19 cellular contexts compared by ENCODE assay signal in the genomic region with DNA sequence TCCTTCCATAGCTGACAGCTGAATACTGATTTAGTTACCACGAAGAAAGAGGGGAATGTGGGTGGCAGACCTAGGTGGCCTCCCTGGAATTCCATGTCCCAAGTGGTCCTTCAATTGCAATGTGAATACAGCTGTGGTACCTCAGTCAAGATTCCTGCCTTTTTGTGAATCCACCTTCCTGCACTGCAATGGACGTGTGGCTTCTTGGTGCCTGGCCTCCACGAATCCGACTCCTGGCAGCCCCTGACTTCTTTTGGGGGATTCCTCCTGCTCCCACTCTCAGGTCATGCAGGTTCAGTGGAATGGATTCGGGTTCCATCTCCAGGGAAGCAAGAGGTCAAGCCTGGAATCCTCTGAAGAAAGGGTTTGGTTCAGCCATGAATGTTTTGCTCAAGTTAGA.
DNase-seq lines count a peak whose midpoint lies in the region; ATAC-seq and TF ChIP-seq lines count a peak whose summit lies in the region.
"Had no signal": no experiment of that assay in that cellular context is flagged by ENCODE, and none has a peak within 500 bp of the region (broad histone marks: within the 10 kb centered on the region; RNA-seq: fewer than 3 reads in every experiment).

No MANE protein-coding gene starts in this region.

- no peaks in the 10 kb centered on the region for H3K4me1 Mint-ChIP-seq in natural killer cell treated with Interleukin-12 subunit alpha and Interleukin-12 subunit beta and Interleukin-15 and Interleukin-18, amount 100 ng/mL, for 72 hours (ENCODE audit: low read depth in 2 of 2)
- H3K4me1 Mint-ChIP-seq in natural killer cell, result no peaks in the 10 kb centered on the region
- H3K4me1 Mint-ChIP-seq in neural progenitor cell, result peaks cover 14% of the 10 kb centered on the region
- H3K4me1 Mint-ChIP-seq: B cell; CD4-positive, CD25-positive, alpha-beta regulatory T cell had no signal

- H3K4me3 Mint-ChIP-seq in natural killer cell treated with Interleukin-12 subunit alpha and Interleukin-12 subunit beta and Interleukin-15 and Interleukin-18, amount 100 ng/mL, for 72 hours, result no peak overlapping the region
- H3K4me3 Mint-ChIP-seq in natural killer cell (no peak overlapping the region), neural progenitor cell (no peak overlapping the region)
- H3K4me3 Mint-ChIP-seq: B cell; CD4-positive, CD25-positive, alpha-beta regulatory T cell; CD8-positive, alpha-beta T cell had no signal

- H3K4me2 ChIP-seq in neural progenitor cell, result no peak overlapping the region
- H3K4me2 ChIP-seq: BLaER1 had no signal

- TF ChIP-seq CTCF in natural killer cell (IDR thresholded peaks at IDR 0.05), result no peak
- no peak for TF ChIP-seq CTCF in neural progenitor cell (IDR thresholded peaks at IDR 0.05)
- TF ChIP-seq CTCF in upper lobe of right lung (IDR thresholded peaks at IDR 0.05), result no peak

- H3K4me3 ChIP-seq in neural progenitor cell, result no peak overlapping the region
- H3K4me3 ChIP-seq in upper lobe of right lung, result no peak overlapping the region
- H3K4me3 ChIP-seq: BLaER1, GM12878, GM23248 had no signal

- peaks cover 5 to 7% of the 10 kb centered on the region in 2 donors for H3K27me3 Mint-ChIP-seq in natural killer cell treated with Interleukin-12 subunit alpha and Interleukin-12 subunit beta and Interleukin-15 and Interleukin-18, amount 100 ng/mL, for 72 hours
- peaks cover 5 to 14% of the 10 kb centered on the region in 2 donors for H3K27me3 Mint-ChIP-seq in natural killer cell (ENCODE audit: low read depth in 2 of 2)
- peaks cover 4% of the 10 kb centered on the region for H3K27me3 Mint-ChIP-seq in neural progenitor cell (ENCODE audit: insufficient read depth, low read depth)
- H3K27me3 Mint-ChIP-seq: B cell; CD4-positive, CD25-positive, alpha-beta regulatory T cell had no signal

- H3K27me3 ChIP-seq in neural progenitor cell, result no peaks in the 10 kb centered on the region
- H3K27me3 ChIP-seq in upper lobe of right lung, result no peaks in the 10 kb centered on the region
- H3K27me3 ChIP-seq: BLaER1 had no signal

- H3K9me3 ChIP-seq in neural progenitor cell (ENCODE audit: low read depth), result no peaks in the 10 kb centered on the region
- H3K9me3 ChIP-seq in upper lobe of right lung, result no peaks in the 10 kb centered on the region

- H4K20me1 ChIP-seq in neural progenitor cell (ENCODE audit: low read depth), result no peaks in the 10 kb centered on the region
- H4K20me1 ChIP-seq: BLaER1 had no signal

- H3K27ac Mint-ChIP-seq in natural killer cell treated with Interleukin-12 subunit alpha and Interleukin-12 subunit beta and Interleukin-15 and Interleukin-18, amount 100 ng/mL, for 72 hours, result no peak overlapping the region
- no peak overlapping the region for H3K27ac Mint-ChIP-seq in natural killer cell
- no peak overlapping the region for H3K27ac Mint-ChIP-seq in neural progenitor cell
- H3K27ac Mint-ChIP-seq: B cell; CD8-positive, alpha-beta T cell had no signal

- no peaks in the 10 kb centered on the region for H3F3A ChIP-seq in neural progenitor cell (ENCODE audit: low read depth)

- DNase-seq in natural killer cell treated with Interleukin-12 subunit alpha and Interleukin-12 subunit beta and Interleukin-15 and Interleukin-18, amount 100 ng/mL, for 72 hours (ENCODE audit: low spot score), result peak; percentile 18
- DNase-seq in natural killer cell (no peak), neural progenitor cell (ENCODE audit: low spot score) (no peak), upper lobe of right lung (peak; percentile 29), NCI-H2196 (lab: John Stamatoyannopoulos, UW; ENCODE audit: unreplicated experiment) (no peak)
- DNase-seq: CD4-positive, CD25-positive, alpha-beta regulatory T cell; CD8-positive, alpha-beta T cell; DMS79; EL; GDM1; GM23248; HCEC 1CT had no signal

- H3K36me3 Mint-ChIP-seq in natural killer cell treated with Interleukin-12 subunit alpha and Interleukin-12 subunit beta and Interleukin-15 and Interleukin-18, amount 100 ng/mL, for 72 hours, result no peaks in the 10 kb centered on the region
- H3K36me3 Mint-ChIP-seq in natural killer cell (no peaks in the 10 kb centered on the region), neural progenitor cell (no peaks in the 10 kb centered on the region)
- H3K36me3 Mint-ChIP-seq: CD4-positive, CD25-positive, alpha-beta regulatory T cell; CD8-positive, alpha-beta T cell had no signal

- no peak for ATAC-seq in natural killer cell treated with Interleukin-12 subunit alpha and Interleukin-12 subunit beta and Interleukin-15 and Interleukin-18, amount 100 ng/mL, for 72 hours
- ATAC-seq in natural killer cell (no peak), upper lobe of right lung (no peak), GM21723 (IDR thresholded peaks at IDR 0.05; ENCODE audit: unreplicated experiment) (no peak)
- ATAC-seq: CD8-positive, alpha-beta T cell; GM12878 had no signal

- H2AFZ ChIP-seq in neural progenitor cell (replicated peaks), result peak overlapping the region; percentile 18
- H2AFZ ChIP-seq: GM23248 had no signal

- intact Hi-C loops in natural killer cell (cut with micrococcal nuclease) (no loop called here), upper lobe of right lung (cut with DNase I) (no loop called here)

- no peaks in the 10 kb centered on the region for H3K36me3 ChIP-seq in neural progenitor cell
- H3K36me3 ChIP-seq in upper lobe of right lung, result no peaks in the 10 kb centered on the region

- H3K4me1 ChIP-seq in neural progenitor cell (peaks cover 4% of the 10 kb centered on the region), upper lobe of right lung (no peaks in the 10 kb centered on the region)
- H3K4me1 ChIP-seq: Caco-2 had no signal

- no peaks in the 10 kb centered on the region for H3K79me2 ChIP-seq in neural progenitor cell (ENCODE audit: low read depth)

- H3K9ac ChIP-seq in neural progenitor cell, result no peak overlapping the region
- H3K9ac ChIP-seq: BLaER1, GM23248 had no signal

- no peak overlapping the region for H3K27ac ChIP-seq in neural progenitor cell
- no peak overlapping the region for H3K27ac ChIP-seq in upper lobe of right lung
- H3K27ac ChIP-seq: 22Rv1, BLaER1, C4-2B, GM23248 had no signal

- H3K9me3 Mint-ChIP-seq in natural killer cell treated with Interleukin-12 subunit alpha and Interleukin-12 subunit beta and Interleukin-15 and Interleukin-18, amount 100 ng/mL, for 72 hours, result no peaks in the 10 kb centered on the region
- H3K9me3 Mint-ChIP-seq in natural killer cell (no peaks in the 10 kb centered on the region), neural progenitor cell (peaks cover 8% of the 10 kb centered on the region)
- H3K9me3 Mint-ChIP-seq: CD8-positive, alpha-beta T cell had no signal

Comparison
In these comparisons a context has a peak if more than half of its experiments do, and no peak if none do; other contexts are left out.
1. DNase-seq: peak in natural killer cell treated with Interleukin-12 subunit alpha and Interleukin-12 subunit beta and Interleukin-15 and Interleukin-18, amount 100 ng/mL, for 72 hours (single experiment) and upper lobe of right lung (single experiment); none in natural killer cell (single experiment), neural progenitor cell (single experiment) and NCI-H2196 (single experiment).